Comparison of ENCODE assay signal across 20 cellular contexts in the genomic region with DNA sequence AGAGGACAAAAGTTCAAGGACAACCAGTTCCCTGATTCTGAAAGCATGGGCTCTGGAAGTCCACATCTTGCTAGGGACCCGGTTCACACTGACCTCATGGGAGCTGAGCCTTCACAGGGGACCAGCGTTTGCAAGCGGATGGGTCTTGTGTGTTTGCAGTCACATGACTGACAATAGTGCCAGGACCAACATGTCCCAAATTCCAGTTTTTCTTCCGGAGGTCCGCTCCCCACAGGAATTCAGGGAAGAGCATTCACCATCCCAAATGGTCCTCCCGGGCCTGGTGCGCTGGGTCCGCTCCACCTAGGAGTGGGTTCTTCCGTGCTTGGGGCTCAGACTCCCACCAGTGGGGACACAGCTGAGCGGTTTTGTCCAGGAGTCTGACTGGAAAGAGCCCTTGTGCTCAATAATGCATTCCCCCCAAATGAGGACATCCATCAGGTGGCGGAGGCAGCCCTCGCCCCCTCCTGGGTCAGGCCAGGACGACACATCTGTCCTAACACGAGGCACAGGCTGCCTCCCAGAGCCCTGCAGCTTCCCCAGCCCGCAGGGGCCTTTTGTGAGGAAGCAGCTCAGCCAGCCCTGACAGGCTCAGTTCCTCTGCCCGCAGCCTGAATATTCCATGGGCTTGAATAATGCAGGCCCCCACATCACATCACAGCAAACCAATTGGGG.
DNase-seq lines count a peak whose midpoint lies in the region; ATAC-seq and TF ChIP-seq lines count a peak whose summit lies in the region.
"Had no signal": no experiment of that assay in that cellular context is flagged by ENCODE, and none has a peak within 500 bp of the region (broad histone marks: within the 10 kb centered on the region; RNA-seq: fewer than 3 reads in every experiment).

No MANE protein-coding gene starts in this region.

- H3K36me3 ChIP-seq in GM23338 (ENCODE audit: insufficient read depth) = no peaks in the 10 kb centered on the region
- no peaks in the 10 kb centered on the region for H3K36me3 ChIP-seq in trophoblast cell (ENCODE audit: control insufficient read depth in 1 of 2, insufficient read depth in 2 of 2, low read length in 2 of 2)

- no peak overlapping the region for H3K9ac ChIP-seq in trophoblast cell (ENCODE audit: low read length)

- no peak overlapping the region for H3K4me3 ChIP-seq in GM23338
- no peak overlapping the region for H3K4me3 ChIP-seq in trophoblast cell (ENCODE audit: low read depth, low read length)

- H3K4me3 Mint-ChIP-seq in GM23338 (no peak overlapping the region), WTC11 (no peak overlapping the region)
- no peak overlapping the region for H3K4me3 Mint-ChIP-seq in activated T-cell treated with anti-CD3 and anti-CD28 coated beads, Interleukin-2, amount 50 U/mL, for 72 hours

- CTCF ChIA-PET in WTC11 (lab: Charles Lee) = interaction anchor here (0.6 to 2.5 kb wide), 9 partner anchors 11 to 49 kb away, joined by 3 to 15 read pairs (median 4); no protein-coding TSS in a partner anchor

- no peak overlapping the region for H3K4ac ChIP-seq in trophoblast cell (ENCODE audit: low read depth, low read length)

- 0 out of 2 replicates have a peak, but pooled peaks cover 2% of the 10 kb centered on the region for H3K9me2 ChIP-seq in GM23338 (ENCODE audit: insufficient read depth)

- no peaks in the 10 kb centered on the region for H3K27me3 ChIP-seq in GM23338 (ENCODE audit: insufficient read depth)
- H3K27me3 ChIP-seq in trophoblast cell (ENCODE audit: insufficient read depth, low read length) = no peaks in the 10 kb centered on the region

- H3K4me2 ChIP-seq in GM23338 (no peak overlapping the region), trophoblast cell (ENCODE audit: low read length) (no peak overlapping the region)

- ATAC-seq in GM23338 = peak; percentile 89
- ATAC-seq in WTC11 = peak; percentile 85
- no peak for ATAC-seq in activated T-cell treated with anti-CD3 and anti-CD28 coated beads, Interleukin-2, amount 50 U/mL, for 72 hours (replicated peaks in 1 of 2)
- ATAC-seq: PC-3 had no signal

- H3K27ac ChIP-seq in GM23338 (ENCODE audit: low read depth) = no peak overlapping the region
- H3K27ac ChIP-seq in trophoblast cell (ENCODE audit: low read depth, low read length) = no peak overlapping the region
- H3K27ac ChIP-seq: C4-2B had no signal

- H2BK5ac ChIP-seq in trophoblast cell (ENCODE audit: low read depth, low read length, poor library complexity) = no peak overlapping the region

- no CpG with 5 or more reads among the region's 16 CpGs for WGBS in trophoblast cell (ENCODE audit: extremely low coverage, insufficient coverage, insufficient read length)

- no peak overlapping the region for H3K14ac ChIP-seq in trophoblast cell (ENCODE audit: low read length)

- H3K79me2 ChIP-seq in GM23338 (replicated peaks; ENCODE audit: insufficient read depth) (no peaks in the 10 kb centered on the region), trophoblast cell (ENCODE audit: control insufficient read depth, insufficient read depth, low read length, poor library complexity) (no peaks in the 10 kb centered on the region)

- H3K4me1 Mint-ChIP-seq in GM23338 = peaks cover 17% of the 10 kb centered on the region
- H3K4me1 Mint-ChIP-seq in WTC11 = peaks cover 19% of the 10 kb centered on the region
- H3K4me1 Mint-ChIP-seq in activated T-cell treated with anti-CD3 and anti-CD28 coated beads, Interleukin-2, amount 50 U/mL, for 72 hours (ENCODE audit: low read depth) = no peaks in the 10 kb centered on the region

- no peaks in the 10 kb centered on the region for H3F3A ChIP-seq in GM23338 (replicated peaks; ENCODE audit: low read depth)

- H3K36me3 Mint-ChIP-seq in GM23338 (ENCODE audit: low read depth) (no peaks in the 10 kb centered on the region), WTC11 (no peaks in the 10 kb centered on the region)
- H3K36me3 Mint-ChIP-seq in activated T-cell treated with anti-CD3 and anti-CD28 coated beads, Interleukin-2, amount 50 U/mL, for 72 hours (ENCODE audit: insufficient read depth in 2 of 2) = no peaks in the 10 kb centered on the region

- H2AFZ ChIP-seq in GM23338 (peak overlapping the region; percentile 95), trophoblast cell (ENCODE audit: insufficient read depth, low read length, poor library complexity) (no peak overlapping the region)

- H3K27me3 Mint-ChIP-seq in GM23338 (ENCODE audit: insufficient read depth, low read depth, poor library complexity) = peaks cover 2% of the 10 kb centered on the region
- peaks cover 7% of the 10 kb centered on the region; the same call in 1 of the 2 replicates for H3K27me3 Mint-ChIP-seq in WTC11 (ENCODE audit: low read depth)
- H3K27me3 Mint-ChIP-seq in activated T-cell treated with anti-CD3 and anti-CD28 coated beads, Interleukin-2, amount 50 U/mL, for 72 hours (ENCODE audit: low read depth) = no peaks in the 10 kb centered on the region

- POLR2A ChIA-PET in WTC11 (lab: Charles Lee) = interaction anchor here (0.6 kb wide), 1 partner anchor 89 kb away, joined by 9 read pairs; no protein-coding TSS in a partner anchor

- DNase-seq in GM23338 (ENCODE audit: low spot score) = peak; percentile 44
- peak; percentile 51 for DNase-seq in WTC11 (ENCODE audit: low spot score)
- DNase-seq in iPS-NIHi7 (ENCODE audit: extremely low spot score) = peak; percentile 71
- DNase-seq in trophoblast cell = peak; percentile 48 to 67
- DNase-seq in DMS 273 treated with DMSO at 0.1 percent for 48 hours (lab: John Stamatoyannopoulos, UW) = no peak
- no peak for DNase-seq in HUDEP-2 (lab: John Stamatoyannopoulos, UW; ENCODE audit: unreplicated experiment in 76 of 76)
- DNase-seq in DMS153 treated with DMSO at 0.1 percent for 48 hours (lab: John Stamatoyannopoulos, UW; ENCODE audit: unreplicated experiment) = no peak
- no peak for DNase-seq in activated T-cell treated with anti-CD3 and anti-CD28 coated beads, Interleukin-2, amount 50 U/mL, for 72 hours
- DNase-seq: ACHN, GF-D8, KBM-7, MV-4-11, NCI-H187, NCI-H2107, NCI-H226, NCI-H526, PC-3, RPMI8226, SIG-M5 had no signal

- H3K4me1 ChIP-seq in GM23338 (ENCODE audit: insufficient read depth) = peaks cover 4% of the 10 kb centered on the region; the same call in 1 of the 2 replicates
- H3K4me1 ChIP-seq in trophoblast cell (ENCODE audit: control insufficient read depth in 1 of 2, insufficient read depth in 2 of 2, low read length in 2 of 2) = peaks cover 14 to 16% of the 10 kb centered on the region in 2 experiments

- no peak overlapping the region for H4K12ac ChIP-seq in trophoblast cell (ENCODE audit: low read depth, low read length)

- H3K27ac Mint-ChIP-seq in GM23338 = no peak overlapping the region
- H3K27ac Mint-ChIP-seq in WTC11 = peak overlapping the region; percentile 23; the same call in 1 of the 2 replicates
- H3K27ac Mint-ChIP-seq in activated T-cell treated with anti-CD3 and anti-CD28 coated beads, Interleukin-2, amount 50 U/mL, for 72 hours = no peak overlapping the region

- TF ChIP-seq CTCF in GM23338 (conservative IDR thresholded peaks at IDR 0.05; ENCODE audit: low read depth in 2 of 2) (peak in 1 of 2 experiments; percentile 32; a peak in 2 of 4 replicates), WTC11 (IDR thresholded peaks at IDR 0.05) (no peak)

- H3K79me1 ChIP-seq in trophoblast cell (ENCODE audit: low read length) = no peaks in the 10 kb centered on the region

- no peaks in the 10 kb centered on the region for H3K9me3 ChIP-seq in trophoblast cell (ENCODE audit: insufficient read depth, low read depth, low read length)

- no peak overlapping the region for H3K23ac ChIP-seq in trophoblast cell (ENCODE audit: low read length)

- no peak overlapping the region for H3K18ac ChIP-seq in trophoblast cell (ENCODE audit: low read length)

- no peaks in the 10 kb centered on the region for H4K20me1 ChIP-seq in GM23338 (replicated peaks; ENCODE audit: insufficient read depth)

- no peak overlapping the region for H4K8ac ChIP-seq in trophoblast cell (ENCODE audit: low read depth, low read length)

- H3K9me3 Mint-ChIP-seq in GM23338 (no peaks in the 10 kb centered on the region; the same call in 2 of the 3 replicates), WTC11 (no peaks in the 10 kb centered on the region)
- H3K9me3 Mint-ChIP-seq in activated T-cell treated with anti-CD3 and anti-CD28 coated beads, Interleukin-2, amount 50 U/mL, for 72 hours = no peaks in the 10 kb centered on the region

- H4K91ac ChIP-seq in trophoblast cell (ENCODE audit: low read depth, low read length) = no peak overlapping the region

- no peak overlapping the region for H2BK120ac ChIP-seq in trophoblast cell (ENCODE audit: insufficient read depth, low read length, poor library complexity)

- no peak overlapping the region for H2BK12ac ChIP-seq in trophoblast cell (ENCODE audit: low read length)

- no peak overlapping the region for H2AK5ac ChIP-seq in trophoblast cell (ENCODE audit: low read length)

TF ChIP-seq in GM23338, 12 proteins besides CTCF, POLR2A, EP300 and RAD21 (continues in another document):
- TF ChIP-seq CREB1 (CRISPR knock-in tag; IDR thresholded peaks at IDR 0.05; ENCODE audit: low read depth) = no peak

Comparison
In these comparisons a context has a peak if more than half of its experiments do, and no peak if none do; other contexts are left out.
1. ATAC-seq: peak in GM23338 (single experiment) and WTC11 (single experiment); none in activated T-cell treated with anti-CD3 and anti-CD28 coated beads, Interleukin-2, amount 50 U/mL, for 72 hours (0 of 2).
2. DNase-seq: peak in GM23338 (single experiment), WTC11 (single experiment), iPS-NIHi7 (single experiment) and trophoblast cell (2 of 2); none in DMS 273 treated with DMSO at 0.1 percent for 48 hours (single experiment), HUDEP-2 (0 of 76), DMS153 treated with DMSO at 0.1 percent for 48 hours (single experiment) and activated T-cell treated with anti-CD3 and anti-CD28 coated beads, Interleukin-2, amount 50 U/mL, for 72 hours (0 of 2).